In genomic region chr10:69101451-69102095, GRCh38 we compare ENCODE assay signal across 11 cellular contexts. TPM values are rescaled to one million over a fixed set of nuclear protein-coding genes. Genes with fewer than 3 reads are reported as not detected.
DNase-seq lines count a peak whose midpoint lies in the region; ATAC-seq and TF ChIP-seq lines count a peak whose summit lies in the region.
"Had no signal": no experiment of that assay in that cellular context is flagged by ENCODE, and none has a peak within 500 bp of the region (broad histone marks: within the 10 kb centered on the region; RNA-seq: fewer than 3 reads in every experiment).

No MANE protein-coding gene starts in this region.

- H3K27ac ChIP-seq in osteoblast (ENCODE audit: low read depth, low read length) = peak overlapping the region; percentile 38

- peak overlapping the region; percentile 29 for H3K27ac Mint-ChIP-seq in activated CD4-positive, alpha-beta T cell treated with anti-CD3 and anti-CD28 coated beads for 36 hours

- H4K20me1 ChIP-seq in osteoblast (ENCODE audit: insufficient read depth, low read length) = peaks cover 26% of the 10 kb centered on the region

- no peaks in the 10 kb centered on the region for H3K27me3 Mint-ChIP-seq in activated CD4-positive, alpha-beta T cell treated with anti-CD3 and anti-CD28 coated beads for 36 hours

- CTCF ChIA-PET in activated CD4-positive, alpha-beta T cell treated with anti-CD3 and anti-CD28 coated beads for 36 hours (lab: Charles Lee) = interaction anchor here (0.6 to 1.6 kb wide), 4 partner anchors 8 to 122 kb away, joined by 3 to 4 read pairs (median 4); no protein-coding TSS in a partner anchor

- TF ChIP-seq CTCF in cardiac fibroblast (IDR thresholded peaks at IDR 0.05; ENCODE audit: low read depth, low read length) (no peak), osteoblast (IDR thresholded peaks at IDR 0.05; ENCODE audit: extremely low read depth, low read depth, low read length) (no peak)

- no peaks in the 10 kb centered on the region for H3K9me3 Mint-ChIP-seq in activated CD4-positive, alpha-beta T cell treated with anti-CD3 and anti-CD28 coated beads for 36 hours (ENCODE audit: low read depth)

- POLR2A ChIA-PET in activated CD4-positive, alpha-beta T cell treated with anti-CD3 and anti-CD28 coated beads for 36 hours (lab: Charles Lee) = interaction anchor here (0.5 to 0.6 kb wide), 2 partner anchors 11 to 98 kb away, joined by 3 read pairs; no protein-coding TSS in a partner anchor

- peaks cover 68% of the 10 kb centered on the region for H3K36me3 Mint-ChIP-seq in activated CD4-positive, alpha-beta T cell treated with anti-CD3 and anti-CD28 coated beads for 36 hours (ENCODE audit: low read depth)

- H3K27me3 ChIP-seq in osteoblast (ENCODE audit: insufficient read depth, low read length) = no peaks in the 10 kb centered on the region

- peaks cover 72% of the 10 kb centered on the region for H3K36me3 ChIP-seq in osteoblast (ENCODE audit: insufficient read depth, low read length)

- intact Hi-C loops in activated CD4-positive, alpha-beta T cell treated with anti-CD3 and anti-CD28 coated beads for 36 hours (cut with DNase I, micrococcal nuclease) = no loop called here

- no peak overlapping the region for H3K4me3 ChIP-seq in cardiac fibroblast (replicated peaks in 1 of 2; ENCODE audit: low read depth in 2 of 2, low read length in 2 of 2)
- no peak overlapping the region for H3K4me3 ChIP-seq in osteoblast (ENCODE audit: insufficient read depth, low read length)

- H2AFZ ChIP-seq in osteoblast (ENCODE audit: low read length) = no peak overlapping the region

- H3K4me1 ChIP-seq in osteoblast (ENCODE audit: insufficient read depth, low read length) = peaks cover 16% of the 10 kb centered on the region

- ATAC-seq in activated CD4-positive, alpha-beta T cell treated with anti-CD3 and anti-CD28 coated beads for 36 hours = peak; percentile 40
- ATAC-seq in GM18868 (IDR thresholded peaks at IDR 0.05; ENCODE audit: unreplicated experiment) (no peak), HG03025 (IDR thresholded peaks at IDR 0.05; ENCODE audit: low FRiP score, unreplicated experiment) (no peak)

- H3K9me3 ChIP-seq in osteoblast (ENCODE audit: low read depth, low read length) = no peaks in the 10 kb centered on the region

- H3K79me2 ChIP-seq in osteoblast (ENCODE audit: insufficient read depth, low read length) = peaks cover 71% of the 10 kb centered on the region

- H3K4me2 ChIP-seq in osteoblast (ENCODE audit: insufficient read depth, low read length) = peak overlapping the region; percentile 2

- peak; percentile 44 for DNase-seq in activated CD4-positive, alpha-beta T cell treated with anti-CD3 and anti-CD28 coated beads for 36 hours
- DNase-seq in activated CD4-positive, alpha-beta T cell treated with anti-CD3 and anti-CD28 coated beads for 1 hour = no peak
- peak; percentile 72 for DNase-seq in OCI-M1 (lab: John Stamatoyannopoulos, UW)
- peak; percentile 66 to 89 for DNase-seq in cardiac fibroblast (ENCODE audit: low read depth in 2 of 2)
- DNase-seq in osteoblast (ENCODE audit: insufficient read length, low spot score, missing footprints) = peak; percentile 65
- no peak for DNase-seq in NCI-H446 (lab: John Stamatoyannopoulos, UW)
- DNase-seq: midbrain, NCI-H1436 treated with DMSO at 0.1 percent for 48 hours, SHP77 treated with DMSO at 0.1 percent for 48 hours had no signal

- H3K4me1 Mint-ChIP-seq in activated CD4-positive, alpha-beta T cell treated with anti-CD3 and anti-CD28 coated beads for 36 hours = peaks cover 33% of the 10 kb centered on the region

- H3K4me3 Mint-ChIP-seq in activated CD4-positive, alpha-beta T cell treated with anti-CD3 and anti-CD28 coated beads for 36 hours = no peak overlapping the region

RNA-seq across cellular contexts. Expression of gene SRGN, which starts 13.7 kb away (rescaled TPM):
- 100 to 1,000 TPM; 375 to 400 TPM for total RNA-seq in activated CD4-positive, alpha-beta T cell treated with anti-CD3 and anti-CD28 coated beads for 36 hours
- 344 and 474 TPM in 2 replicates for total RNA-seq in osteoblast

RNA-seq across cellular contexts. Expression of gene VPS26A, which starts 22.4 kb away (rescaled TPM):
- 10 to 100 TPM; 27.1 to 32.2 TPM for total RNA-seq in activated CD4-positive, alpha-beta T cell treated with anti-CD3 and anti-CD28 coated beads for 36 hours
- 41.3 and 56.3 TPM in 2 replicates for total RNA-seq in osteoblast

Comparison
In these comparisons a context has a peak if more than half of its experiments do, and no peak if none do; other contexts are left out.
1. DNase-seq: peak in activated CD4-positive, alpha-beta T cell treated with anti-CD3 and anti-CD28 coated beads for 36 hours (single experiment), OCI-M1 (single experiment), cardiac fibroblast (2 of 2) and osteoblast (single experiment); none in activated CD4-positive, alpha-beta T cell treated with anti-CD3 and anti-CD28 coated beads for 1 hour (single experiment) and NCI-H446 (0 of 2).